1 cellular context compared by ENCODE assay signal in genomic region chr4:159016527-159017137, GRCh38.
TF ChIP-seq lines count a peak whose summit lies in the region.

No MANE protein-coding gene starts in this region.

TF ChIP-seq in HepG2, 621 proteins besides CTCF, POLR2A, EP300 and RAD21 (continued from another document):
- TF ChIP-seq TBL1XR1 (IDR thresholded peaks at IDR 0.05; ENCODE audit: borderline replicate concordance, low read length, partially characterized antibody), result no peak
- TF ChIP-seq ZBTB46 (CRISPR knock-in tag; IDR thresholded peaks at IDR 0.05; ENCODE audit: borderline replicate concordance), result no peak
- TF ChIP-seq XRCC5 (optimal IDR thresholded peaks at IDR 0.05; ENCODE audit: low read length), result peak; percentile 62
- no peak for TF ChIP-seq KLF15 (CRISPR knock-in tag; IDR thresholded peaks at IDR 0.05; ENCODE audit: borderline replicate concordance)
- no peak for TF ChIP-seq ZBTB39 (CRISPR knock-in tag; IDR thresholded peaks at IDR 0.05)
- TF ChIP-seq ZNF609 (CRISPR knock-in tag; IDR thresholded peaks at IDR 0.05; ENCODE audit: borderline replicate concordance), result no peak
- no peak for TF ChIP-seq SYNCRIP (IDR thresholded peaks at IDR 0.05; ENCODE audit: insufficient read depth, low read depth, low read length)
- TF ChIP-seq ONECUT2 (CRISPR knock-in tag; IDR thresholded peaks at IDR 0.05), result no peak
- no peak for TF ChIP-seq SOX6 (IDR thresholded peaks at IDR 0.05)
- TF ChIP-seq SOX6 (CRISPR knock-in tag; IDR thresholded peaks at IDR 0.05), result peak; percentile 10; the same call in 1 of the 2 replicates
- no peak for TF ChIP-seq U2AF2 (IDR thresholded peaks at IDR 0.05; ENCODE audit: low read depth, low read length)
- no peak for TF ChIP-seq MAZ (IDR thresholded peaks at IDR 0.05; ENCODE audit: borderline replicate concordance, low read depth, low read length)
- no peak for TF ChIP-seq MAZ (CRISPR knock-in tag; IDR thresholded peaks at IDR 0.05; ENCODE audit: low read depth)
- TF ChIP-seq BCL3 (CRISPR knock-in tag; IDR thresholded peaks at IDR 0.05), result no peak
- peak; percentile 35; the same call in 1 of the 2 replicates for TF ChIP-seq SMC3 (IDR thresholded peaks at IDR 0.05; ENCODE audit: low read length)
